In genomic region chr7:109763611-109764010, GRCh38 we compare ENCODE assay signal across 27 cellular contexts.
DNase-seq lines count a peak whose midpoint lies in the region; ATAC-seq, FAIRE-seq and TF ChIP-seq lines count a peak whose summit lies in the region.
"Had no signal": no experiment of that assay in that cellular context is flagged by ENCODE, and none has a peak within 500 bp of the region (broad histone marks: within the 10 kb centered on the region; RNA-seq: fewer than 3 reads in every experiment).

No MANE protein-coding gene starts in this region.

- intact Hi-C loops in OCI-LY7 (cut with micrococcal nuclease; ENCODE audit: unreplicated experiment) (no loop called here), right lobe of liver (cut with DNase I) (no loop called here)

- H4K20me1 ChIP-seq in OCI-LY7 (ENCODE audit: insufficient read depth, low read length), result no peaks in the 10 kb centered on the region

- H3K27me3 ChIP-seq in BE2C (no peaks in the 10 kb centered on the region), bronchial epithelial cell (ENCODE audit: control insufficient read depth, insufficient read depth, low read length) (no peaks in the 10 kb centered on the region), right lobe of liver (no peaks in the 10 kb centered on the region)
- H3K27me3 ChIP-seq: neural progenitor cell, thyroid gland had no signal

- no peak for TF ChIP-seq POLR2A in right lobe of liver (IDR thresholded peaks at IDR 0.05)

- POLR2A ChIA-PET in OCI-LY7 (lab: Charles Lee), result no interaction called here

- H3K9me2 ChIP-seq in OCI-LY7 (ENCODE audit: insufficient read depth, low read length), result no peaks in the 10 kb centered on the region

- BruUV-seq in OCI-LY7 (replicated peaks; lab: Mats Ljungman, UMichigan), result no TSS peak

- H3K36me3 ChIP-seq in BE2C (no peaks in the 10 kb centered on the region), bronchial epithelial cell (ENCODE audit: control insufficient read depth, insufficient read depth, low read length) (no peaks in the 10 kb centered on the region), OCI-LY7 (ENCODE audit: insufficient read depth, low read length) (no peaks in the 10 kb centered on the region), right lobe of liver (no peaks in the 10 kb centered on the region)
- H3K36me3 ChIP-seq: neural progenitor cell, thyroid gland had no signal

- peak; percentile 14 for DNase-seq in BE2C
- DNase-seq in EL, result peak; percentile 44
- DNase-seq in NCI-H69 (lab: John Stamatoyannopoulos, UW), result peak; percentile 70
- DNase-seq in bronchial epithelial cell (ENCODE audit: low read depth), result peak; percentile 33
- no peak for DNase-seq in SIG-M5 (lab: John Stamatoyannopoulos, UW)
- DNase-seq in OCI-LY7 (ENCODE audit: low spot score), result no peak
- no peak for DNase-seq in right lobe of liver
- DNase-seq: activated CD4-positive, alpha-beta memory T cell treated with anti-CD3 and anti-CD28 coated beads for 36 hours; activated CD4-positive, CD25-positive, alpha-beta regulatory T cell; activated CD8-positive, alpha-beta memory T cell treated with anti-CD3 and anti-CD28 coated beads, Interleukin-2, amount 50 U/mL, for 48 hours; anterior cingulate cortex; cerebellar nuclear complex; H7; mammary epithelial cell; NCI-H1436 treated with DMSO at 0.1 percent for 48 hours; NCI-H526; posterior cingulate gyrus; stimulated activated CD4-positive, alpha-beta T cell treated with anti-CD3 and anti-CD28 coated beads, Interleukin-15, amount 100 ng/mL, for 24 hours; T1000; thyroid gland had no signal

- H3K4me3 ChIP-seq in BE2C (ENCODE audit: low read depth, low read length) (no peak overlapping the region), bronchial epithelial cell (ENCODE audit: low read depth, low read length) (no peak overlapping the region), OCI-LY7 (ENCODE audit: low read depth, low read length, poor library complexity, severe bottlenecking) (no peak overlapping the region), right lobe of liver (no peak overlapping the region)
- H3K4me3 ChIP-seq: GM12878, neural progenitor cell, thyroid gland had no signal

- TF ChIP-seq CTCF in BE2C (IDR thresholded peaks at IDR 0.05; ENCODE audit: low read depth, low read length) (no peak), bronchial epithelial cell (IDR thresholded peaks at IDR 0.05; ENCODE audit: insufficient read depth, low read length, severe bottlenecking) (no peak), OCI-LY7 (conservative IDR thresholded peaks at IDR 0.05; ENCODE audit: low read length) (no peak), right lobe of liver (IDR thresholded peaks at IDR 0.05) (no peak)

- H3K4me2 ChIP-seq in OCI-LY7 (ENCODE audit: low read length), result no peak overlapping the region
- H3K4me2 ChIP-seq: neural progenitor cell had no signal

- no peaks in the 10 kb centered on the region; the same call in 1 of the 2 replicates for H3K9me3 ChIP-seq in BE2C
- H3K9me3 ChIP-seq in OCI-LY7 (ENCODE audit: low read length), result no peaks in the 10 kb centered on the region
- no peaks in the 10 kb centered on the region for H3K9me3 ChIP-seq in right lobe of liver
- H3K9me3 ChIP-seq: thyroid gland had no signal

- H2AFZ ChIP-seq in OCI-LY7 (ENCODE audit: low read length), result no peak overlapping the region
- H2AFZ ChIP-seq: neural progenitor cell had no signal

- H3K4me1 ChIP-seq in BE2C, result peaks cover 7% of the 10 kb centered on the region
- no peaks in the 10 kb centered on the region for H3K4me1 ChIP-seq in OCI-LY7 (ENCODE audit: insufficient read depth, low read length, poor library complexity, severe bottlenecking)
- no peaks in the 10 kb centered on the region for H3K4me1 ChIP-seq in right lobe of liver
- H3K4me1 ChIP-seq: neural progenitor cell, thyroid gland had no signal

- no peak overlapping the region for H3K27ac ChIP-seq in OCI-LY7 (ENCODE audit: low read depth, low read length, poor library complexity, severe bottlenecking)
- H3K27ac ChIP-seq in right lobe of liver, result no peak overlapping the region
- H3K27ac ChIP-seq: epithelial cell of prostate, HL-60, neural progenitor cell, thyroid gland had no signal

- 44% methylated on average over 3 of the region's 3 CpGs for WGBS in right lobe of liver (ENCODE audit: insufficient coverage, low coverage, low lambda C conversion rate, missing lambda C conversion rate)

- H3K79me2 ChIP-seq in OCI-LY7 (ENCODE audit: insufficient read depth, low read depth, low read length), result no peaks in the 10 kb centered on the region

- no peak for ATAC-seq in HG03439 (IDR thresholded peaks at IDR 0.05; ENCODE audit: unreplicated experiment)
- no peak for ATAC-seq in right lobe of liver
- ATAC-seq: activated naive CD4-positive, alpha-beta T cell treated with anti-CD3 and anti-CD28 coated beads, Interleukin-2, amount 50 U/mL, for 72 hours; GM12878; Right ventricle myocardium inferior had no signal

- CTCF ChIA-PET in OCI-LY7 (lab: Charles Lee; ENCODE audit: unreplicated experiment), result no interaction called here

- FAIRE-seq in bronchial epithelial cell (lab: Jason Lieb, UNC), result no peak
- FAIRE-seq: GM12878 had no signal

Comparison
In these comparisons a context has a peak if more than half of its experiments do, and no peak if none do; other contexts are left out.
1. DNase-seq: peak in BE2C (single experiment), EL (single experiment), NCI-H69 (single experiment) and bronchial epithelial cell (single experiment); none in SIG-M5 (single experiment), OCI-LY7 (single experiment) and right lobe of liver (0 of 3).